Comparison of ENCODE assay signal across 37 cellular contexts in the genomic region with DNA sequence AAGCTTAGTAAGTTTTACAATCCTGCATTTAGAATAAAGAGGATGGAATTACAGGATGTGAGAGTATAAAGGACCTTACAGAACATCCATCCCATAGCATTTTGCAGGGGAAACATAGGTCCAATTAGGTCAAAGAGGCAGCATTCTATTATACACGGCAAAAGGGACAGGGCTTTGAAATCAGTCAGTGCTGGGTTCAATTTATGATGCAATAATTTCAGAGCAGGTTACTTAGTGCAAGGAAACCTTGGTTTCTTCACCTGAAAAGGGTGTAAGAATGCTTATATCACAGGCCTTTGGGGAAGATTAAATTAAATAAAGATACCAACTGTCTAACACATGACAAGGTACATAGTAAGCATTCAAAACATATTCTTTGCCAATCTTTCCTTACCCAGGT. TPM values are rescaled to one million over a fixed set of nuclear protein-coding genes. Genes with fewer than 3 reads are reported as not detected.
"Had no signal": no experiment of that assay in that cellular context is flagged by ENCODE, and none has a peak within 500 bp of the region (broad histone marks: within the 10 kb centered on the region; RNA-seq: fewer than 3 reads in every experiment).

No MANE protein-coding gene starts in this region.

- H3K27me3 ChIP-seq: adrenal gland, ascending aorta, body of pancreas, brain microvascular endothelial cell, cardiac muscle cell had no signal

- H3K27ac ChIP-seq: adrenal gland, ascending aorta, body of pancreas, brain microvascular endothelial cell, breast epithelium, cardiac muscle cell had no signal

- DNase-seq: activated effector memory CD4-positive, alpha-beta T cell treated with anti-CD3 and anti-CD28 coated beads, Interleukin-2, amount 50 U/mL, for 16 hours; activated effector memory CD4-positive, alpha-beta T cell treated with Interleukin-2 at 50 U/mL for 16 hours; activated gamma-delta T cell; activated gamma-delta T cell treated with Interleukin-2 at 50 U/mL for 16 hours; activated naive CD4-positive, alpha-beta T cell; activated naive CD4-positive, alpha-beta T cell treated with anti-CD3 and anti-CD28 coated beads for 36 hours; activated naive CD4-positive, alpha-beta T cell treated with anti-CD3 and anti-CD28 coated beads, Interleukin-2, amount 10 ng/mL, durations not matched to agents 7 days and 5 days; activated naive CD4-positive, alpha-beta T cell treated with anti-CD3 and anti-CD28 coated beads, Interleukin-2, amount 50 U/mL, for 16 hours; activated naive CD4-positive, alpha-beta T cell treated with Interleukin-2 at 50 U/mL for 16 hours; activated naive CD8-positive, alpha-beta T cell treated with anti-CD3 and anti-CD28 coated beads for 36 hours; activated naive CD8-positive, alpha-beta T cell treated with anti-CD3 and anti-CD28 coated beads, Interleukin-2, amount 10 ng/mL, durations not matched to agents 7 days and 5 days; activated naive CD8-positive, alpha-beta T cell treated with anti-CD3 and anti-CD28 coated beads, Interleukin-2, amount 50 U/mL, for 24 hours; activated T-cell treated with anti-CD3 and anti-CD28 coated beads, Interleukin-2, amount 50 U/mL, for 24 hours; activated T-cell treated with anti-CD3 and anti-CD28 coated beads, Interleukin-2, amount 50 U/mL, for 4 hours; activated T-cell treated with anti-CD3 and anti-CD28 coated beads, Interleukin-2, amount 50 U/mL, for 48 hours; activated T-cell treated with anti-CD3 and anti-CD28 coated beads, Interleukin-2, amount 50 U/mL, for 72 hours; adrenal gland; amniotic stem cell; amygdala; anterior cingulate cortex; aorta; body of pancreas; brain microvascular endothelial cell; caudate nucleus; central memory CD4-positive, alpha-beta T cell; cerebellar nuclear complex had no signal

- H3K9me3 ChIP-seq: adrenal gland, ascending aorta, body of pancreas, breast epithelium had no signal

- FAIRE-seq: astrocyte, bronchial epithelial cell had no signal

- ATAC-seq: activated naive CD4-positive, alpha-beta T cell treated with anti-CD3 and anti-CD28 coated beads, Interleukin-2, amount 50 U/mL, for 72 hours; activated naive CD8-positive, alpha-beta T cell treated with anti-CD3 and anti-CD28 coated beads, Interleukin-2, amount 50 U/mL, for 24 hours; activated T-cell treated with anti-CD3 and anti-CD28 coated beads, Interleukin-2, amount 50 U/mL, for 4 hours; activated T-cell treated with anti-CD3 and anti-CD28 coated beads, Interleukin-2, amount 50 U/mL, for 72 hours; activated T-helper 17 cell treated with anti-CD3 and anti-CD28 coated beads, Interleukin-2, amount 50 U/mL, for 72 hours; body of pancreas had no signal

- H3K36me3 ChIP-seq: adrenal gland, ascending aorta, brain microvascular endothelial cell, breast epithelium, cardiac muscle cell had no signal

- H3K4me1 ChIP-seq: adrenal gland, ascending aorta, body of pancreas, breast epithelium had no signal

- H3K4me3 ChIP-seq: adrenal gland, ascending aorta, body of pancreas, breast epithelium, cardiac muscle cell had no signal

RNA-seq across cellular contexts. Expression of a gene that starts 17.1 kb away (rescaled TPM):
- total RNA-seq: activated naive CD4-positive, alpha-beta T cell treated with anti-CD3 and anti-CD28 coated beads for 36 hours; activated T-cell treated with anti-CD3 and anti-CD28 coated beads, Interleukin-2, amount 50 U/mL, for 4 hours; activated T-helper 1 cell treated with anti-CD3 and anti-CD28 coated beads, Interleukin-12 subunit alpha, Interleukin-12 subunit beta, Interleukin-2, Interleukin-4 antibody, amounts not matched to agents 30 ng/mL and 10 ng/mL and 1 ng/mL, durations not matched to agents 14 hours and 24 hours and 36 hours; activated T-helper 17 cell treated with anti-CD3 and anti-CD28 coated beads, Interleukin-2, amount 50 U/mL, for 72 hours; activated T-helper 2 cell treated with anti-CD3 and anti-CD28 coated beads, Interferon-gamma antibody, Interleukin-2, Interleukin-4, amounts not matched to agents 10 μg/mL and 5 μg/mL and 100 μg/mL, durations not matched to agents 14 hours and 24 hours and 36 hours; ascending aorta; cardiac septum; chondrocyte had no signal
- polyA plus RNA-seq: aorta, cardiac muscle cell had no signal
